ENCODE assay signal across 14 cellular contexts in the genomic region with DNA sequence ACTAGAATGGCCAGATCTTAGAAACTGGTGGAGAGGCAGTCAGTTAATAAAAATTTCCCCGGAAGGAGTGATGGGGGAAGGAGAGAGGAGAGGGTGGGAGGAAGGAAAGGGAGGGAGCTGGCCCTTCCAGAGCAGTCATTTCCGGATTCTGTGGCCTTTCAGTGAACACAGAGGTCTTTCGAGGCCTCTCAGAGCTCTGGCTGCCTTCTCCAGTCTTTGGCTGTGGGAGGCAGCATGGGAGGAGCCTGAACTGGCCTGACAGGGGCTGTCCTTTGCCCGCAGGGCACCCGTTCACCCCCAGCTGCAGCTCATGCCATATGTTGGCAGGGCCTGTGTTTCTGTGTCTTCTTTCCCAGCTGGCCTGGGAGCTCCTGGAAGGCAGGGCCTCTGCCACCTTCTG.
DNase-seq lines count a peak whose midpoint lies in the region; ATAC-seq, FAIRE-seq and TF ChIP-seq lines count a peak whose summit lies in the region.
"Had no signal": no experiment of that assay in that cellular context is flagged by ENCODE, and none has a peak within 500 bp of the region (broad histone marks: within the 10 kb centered on the region; RNA-seq: fewer than 3 reads in every experiment).

No MANE protein-coding gene starts in this region.

- intact Hi-C loops in activated T-helper 2 cell treated with anti-CD3 and anti-CD28 coated beads, Interferon-gamma antibody, Interleukin-2, Interleukin-4, amounts not matched to agents 10 μg/mL and 5 μg/mL and 100 μg/mL, durations not matched to agents 14 hours and 24 hours and 36 hours (cut with micrococcal nuclease): no loop called here
- intact Hi-C loops in cardiac septum (cut with DNase I) (loop anchor here (5.0 kb wide), 1 partner anchor 96 kb away; a partner anchor contains a TSS), gastrocnemius medialis (cut with DNase I; ENCODE audit: low total_unique reads) (no loop called here)

- peak; percentile 58 for DNase-seq in HT1080 (ENCODE audit: low read depth)
- DNase-seq in activated T-helper 2 cell treated with anti-CD3 and anti-CD28 coated beads, Interferon-gamma antibody, Interleukin-2, Interleukin-4, amounts not matched to agents 10 μg/mL and 5 μg/mL and 100 μg/mL, durations not matched to agents 14 hours and 24 hours and 36 hours (ENCODE audit: low spot score): no peak
- peak; percentile 81 for DNase-seq in cardiac septum (ENCODE audit: low spot score)
- peak in 1 of 2 donors; percentile 63 for DNase-seq in gastrocnemius medialis
- no peak for DNase-seq in erythroblast (lab: John Stamatoyannopoulos, UW)
- DNase-seq in mesenteric fat pad (ENCODE audit: low spot score): no peak
- DNase-seq in H54 (ENCODE audit: insufficient read length, low spot score): no peak
- DNase-seq: immature natural killer cell; stimulated activated CD4-positive, alpha-beta T cell treated with anti-CD3 and anti-CD28 coated beads, Interleukin-2, amount 100 ng/mL, for 24 hours; stimulated activated naive CD4-positive, alpha-beta T cell treated with Interleukin-2 at 50 U/mL for 16 hours had no signal

- H3K4me1 ChIP-seq in gastrocnemius medialis (peaks cover 13% of the 10 kb centered on the region in 2 donors), gastroesophageal sphincter (no peaks in the 10 kb centered on the region)
- H3K4me1 ChIP-seq: ascending aorta had no signal

- no peak for TF ChIP-seq EP300 in gastroesophageal sphincter (IDR thresholded peaks at IDR 0.05)

- TF ChIP-seq CTCF in gastrocnemius medialis (IDR thresholded peaks at IDR 0.05 in 4 of 5, conservative IDR thresholded peaks at IDR 0.05 in 1 of 5) (no peak), gastroesophageal sphincter (IDR thresholded peaks at IDR 0.05) (no peak)

- no peak overlapping the region for H3K4me3 Mint-ChIP-seq in activated T-helper 2 cell treated with anti-CD3 and anti-CD28 coated beads, Interferon-gamma antibody, Interleukin-2, Interleukin-4, amounts not matched to agents 10 μg/mL and 5 μg/mL and 100 μg/mL, durations not matched to agents 14 hours and 24 hours and 36 hours (ENCODE audit: low read depth)
- H3K4me3 Mint-ChIP-seq: immature natural killer cell had no signal

- no peaks in the 10 kb centered on the region for H3K27me3 ChIP-seq in gastrocnemius medialis
- H3K27me3 ChIP-seq in gastroesophageal sphincter: peaks cover 10% of the 10 kb centered on the region
- H3K27me3 ChIP-seq: ascending aorta had no signal

- H3K4me3 ChIP-seq in gastrocnemius medialis (no peak overlapping the region), gastroesophageal sphincter (no peak overlapping the region)
- H3K4me3 ChIP-seq: ascending aorta had no signal

- H3K27me3 Mint-ChIP-seq in activated T-helper 2 cell treated with anti-CD3 and anti-CD28 coated beads, Interferon-gamma antibody, Interleukin-2, Interleukin-4, amounts not matched to agents 10 μg/mL and 5 μg/mL and 100 μg/mL, durations not matched to agents 14 hours and 24 hours and 36 hours (ENCODE audit: low read depth): peaks cover 6% of the 10 kb centered on the region

- peaks cover 47% of the 10 kb centered on the region for H3K4me1 Mint-ChIP-seq in activated T-helper 2 cell treated with anti-CD3 and anti-CD28 coated beads, Interferon-gamma antibody, Interleukin-2, Interleukin-4, amounts not matched to agents 10 μg/mL and 5 μg/mL and 100 μg/mL, durations not matched to agents 14 hours and 24 hours and 36 hours (ENCODE audit: low read depth)

- in situ Hi-C loops in gastrocnemius medialis (cut with MboI; ENCODE audit: low sequenced_read_pairs in 4 of 4): no loop called here

- peak; percentile 44 to 78 for ATAC-seq in gastrocnemius medialis
- ATAC-seq in gastroesophageal sphincter: no peak
- ATAC-seq: HCT116 had no signal

- peak overlapping the region; percentile 3 for H3K27ac Mint-ChIP-seq in activated T-helper 2 cell treated with anti-CD3 and anti-CD28 coated beads, Interferon-gamma antibody, Interleukin-2, Interleukin-4, amounts not matched to agents 10 μg/mL and 5 μg/mL and 100 μg/mL, durations not matched to agents 14 hours and 24 hours and 36 hours
- H3K27ac Mint-ChIP-seq: immature natural killer cell had no signal

- TF ChIP-seq POLR2A in gastrocnemius medialis (IDR thresholded peaks at IDR 0.05): no peak
- no peak for TF ChIP-seq POLR2A in erythroblast (IDR thresholded peaks at IDR 0.05; ENCODE audit: low read length)
- TF ChIP-seq POLR2A in gastroesophageal sphincter (IDR thresholded peaks at IDR 0.05): no peak
- no peak for TF ChIP-seq POLR2A in H54 (IDR thresholded peaks at IDR 0.05; ENCODE audit: low read depth, low read length)

- H3K9me3 Mint-ChIP-seq in activated T-helper 2 cell treated with anti-CD3 and anti-CD28 coated beads, Interferon-gamma antibody, Interleukin-2, Interleukin-4, amounts not matched to agents 10 μg/mL and 5 μg/mL and 100 μg/mL, durations not matched to agents 14 hours and 24 hours and 36 hours: peaks cover 11% of the 10 kb centered on the region
- H3K9me3 Mint-ChIP-seq: immature natural killer cell had no signal

- peaks cover 3% of the 10 kb centered on the region for H3K36me3 Mint-ChIP-seq in activated T-helper 2 cell treated with anti-CD3 and anti-CD28 coated beads, Interferon-gamma antibody, Interleukin-2, Interleukin-4, amounts not matched to agents 10 μg/mL and 5 μg/mL and 100 μg/mL, durations not matched to agents 14 hours and 24 hours and 36 hours (ENCODE audit: low read depth)
- H3K36me3 Mint-ChIP-seq: immature natural killer cell had no signal

- FAIRE-seq in H54 (lab: Jason Lieb, UNC): no peak
- FAIRE-seq: TTC549 had no signal

- H3K36me3 ChIP-seq in gastrocnemius medialis (no peaks in the 10 kb centered on the region), gastroesophageal sphincter (no peaks in the 10 kb centered on the region)
- H3K36me3 ChIP-seq: ascending aorta had no signal

- peak overlapping the region; percentile 61 to 76 (median 72) for H3K27ac ChIP-seq in gastrocnemius medialis
- no peak overlapping the region for H3K27ac ChIP-seq in gastroesophageal sphincter
- H3K27ac ChIP-seq: ascending aorta had no signal

- WGBS in gastroesophageal sphincter (ENCODE audit: low coverage in 1 of 2), 2 donors: 49 to 71% methylated on average over 3 to 5 of the region's 5 CpGs

- no peaks in the 10 kb centered on the region for H3K9me3 ChIP-seq in gastrocnemius medialis
- H3K9me3 ChIP-seq in gastroesophageal sphincter: no peaks in the 10 kb centered on the region
- H3K9me3 ChIP-seq: ascending aorta had no signal

Comparison
In these comparisons a context has a peak if more than half of its experiments do, and no peak if none do; other contexts are left out.
1. DNase-seq: peak in HT1080 (single experiment) and cardiac septum (single experiment); none in activated T-helper 2 cell treated with anti-CD3 and anti-CD28 coated beads, Interferon-gamma antibody, Interleukin-2, Interleukin-4, amounts not matched to agents 10 μg/mL and 5 μg/mL and 100 μg/mL, durations not matched to agents 14 hours and 24 hours and 36 hours (single experiment), erythroblast (0 of 2), mesenteric fat pad (single experiment) and H54 (single experiment).
2. H3K27ac ChIP-seq: peak in gastrocnemius medialis (4 of 4); none in gastroesophageal sphincter (0 of 4).